In the genomic region with DNA sequence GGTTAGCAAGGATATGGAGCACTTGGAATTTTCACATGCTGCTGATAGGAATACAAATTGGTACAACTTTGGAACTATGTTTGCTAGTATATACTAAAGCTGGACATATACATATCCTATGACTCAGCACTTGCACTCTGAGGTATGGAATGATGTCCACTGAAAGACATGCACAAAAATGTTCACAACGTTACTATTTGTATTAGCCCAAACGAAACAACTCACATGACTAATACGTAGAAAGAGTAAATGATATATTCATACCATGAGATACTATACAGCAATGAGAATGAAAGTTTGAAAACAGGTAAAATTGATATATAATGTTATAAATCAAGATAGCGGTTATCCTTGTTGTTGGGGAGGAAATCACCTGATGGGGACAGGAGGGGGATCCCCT, we compare ENCODE assay signal across 17 cellular contexts. TPM values are rescaled to one million over a fixed set of nuclear protein-coding genes. Genes with fewer than 3 reads are reported as not detected.
DNase-seq lines count a peak whose midpoint lies in the region; ATAC-seq lines count a peak whose summit lies in the region.
"Had no signal": no experiment of that assay in that cellular context is flagged by ENCODE, and none has a peak within 500 bp of the region (broad histone marks: within the 10 kb centered on the region; RNA-seq: fewer than 3 reads in every experiment).

No MANE protein-coding gene starts in this region.

- no peak overlapping the region for H2AK5ac ChIP-seq in mesenchymal stem cell (ENCODE audit: low read length, severe bottlenecking)

- H3K14ac ChIP-seq in mesenchymal stem cell (ENCODE audit: low read length in 2 of 2): no peak overlapping the region

- DNase-seq in activated CD4-positive, CD25-positive, alpha-beta regulatory T cell (lab: John Stamatoyannopoulos, UW): no peak
- DNase-seq in HCEC 1CT: peak; percentile 66
- DNase-seq in mesenchymal stem cell: peak; percentile 58
- DNase-seq in DMS 273 (lab: John Stamatoyannopoulos, UW; ENCODE audit: unreplicated experiment): no peak
- no peak for DNase-seq in effector CD4-positive, alpha-beta T cell
- DNase-seq in NOMO-1 (lab: John Stamatoyannopoulos, UW; ENCODE audit: unreplicated experiment in 2 of 2): no peak
- DNase-seq: 8988T; activated CD4-positive, CD25-positive, alpha-beta regulatory T cell treated with anti-CD3 and anti-CD28 coated beads, Interleukin-2, amount 50 U/mL, for 72 hours; activated gamma-delta T cell treated with Interleukin-2 at 50 U/mL for 16 hours; caudate nucleus; immature natural killer cell; NCI-H1092 had no signal

- H3K18ac ChIP-seq in mesenchymal stem cell (ENCODE audit: low read depth in 1 of 2, low read length in 2 of 2): no peak overlapping the region

- 100% methylated on average over 1 of the region's 4 CpGs for WGBS in mesenchymal stem cell

- no peak overlapping the region for H3K4ac ChIP-seq in mesenchymal stem cell (ENCODE audit: low read depth in 1 of 2, low read length in 2 of 2)

- no peak overlapping the region for H3K4me3 ChIP-seq in mesenchymal stem cell (ENCODE audit: insufficient read depth in 1 of 2, low read depth in 1 of 2, low read length in 2 of 2)
- H3K4me3 ChIP-seq: thoracic aorta had no signal

- no peaks in the 10 kb centered on the region for H3K27me3 ChIP-seq in mesenchymal stem cell (ENCODE audit: control insufficient read depth in 1 of 2, insufficient read depth in 1 of 2, low read length in 2 of 2)

- no peak overlapping the region for H3K27ac ChIP-seq in mesenchymal stem cell (ENCODE audit: low read length, poor library complexity, severe bottlenecking)
- H3K27ac ChIP-seq: thoracic aorta had no signal

- no peak overlapping the region for H3K4me2 ChIP-seq in mesenchymal stem cell (ENCODE audit: low read length, poor library complexity, severe bottlenecking)

- no peak overlapping the region for H3K23ac ChIP-seq in mesenchymal stem cell (ENCODE audit: low read length in 2 of 2)

- no peak overlapping the region for H2BK120ac ChIP-seq in mesenchymal stem cell (ENCODE audit: low read depth, low read length)

- no peaks in the 10 kb centered on the region for H3K9me3 ChIP-seq in mesenchymal stem cell (ENCODE audit: control insufficient read depth, low read length)
- H3K9me3 ChIP-seq: thoracic aorta had no signal

- H2AFZ ChIP-seq in mesenchymal stem cell (ENCODE audit: low read depth, low read length): no peak overlapping the region

- H4K8ac ChIP-seq in mesenchymal stem cell (ENCODE audit: low read length): no peak overlapping the region

- H3K79me1 ChIP-seq in mesenchymal stem cell (replicated peaks; ENCODE audit: low read length, poor library complexity, severe bottlenecking): no peaks in the 10 kb centered on the region

- no peak overlapping the region for H2BK15ac ChIP-seq in mesenchymal stem cell (ENCODE audit: low read depth, poor library complexity, severe bottlenecking)

- H2BK12ac ChIP-seq in mesenchymal stem cell (ENCODE audit: low read length in 2 of 2): no peak overlapping the region

- H3K4me1 ChIP-seq in mesenchymal stem cell (ENCODE audit: control insufficient read depth, insufficient read depth, low read depth, low read length): peaks cover 2% of the 10 kb centered on the region

- no peaks in the 10 kb centered on the region for H3K36me3 ChIP-seq in mesenchymal stem cell (ENCODE audit: control insufficient read depth in 1 of 2, insufficient read depth in 2 of 2, low read depth in 1 of 2, low read length in 2 of 2)
- H3K36me3 ChIP-seq: thoracic aorta had no signal

- H2BK5ac ChIP-seq in mesenchymal stem cell (ENCODE audit: low read depth, low read length, poor library complexity, severe bottlenecking): no peak overlapping the region

- peak; percentile 66 to 68 for ATAC-seq in activated CD4-positive, CD25-positive, alpha-beta regulatory T cell treated with anti-CD3 and anti-CD28 coated beads, Interleukin-2, amount 50 U/mL, for 24 hours
- ATAC-seq in HG03565 (IDR thresholded peaks at IDR 0.05; ENCODE audit: unreplicated experiment): peak; percentile 67
- ATAC-seq: esophagus mucosa, HCT116 had no signal

- H4K91ac ChIP-seq in mesenchymal stem cell (ENCODE audit: low read length): no peak overlapping the region

- H3K9ac ChIP-seq in mesenchymal stem cell (ENCODE audit: low read length): no peak overlapping the region

RNA-seq across cellular contexts. Expression of a gene that starts 45.5 kb away (rescaled TPM):
- polyA plus RNA-seq in mesenchymal stem cell (2013, experiment 1 of 2): 15.7 TPM
- polyA plus RNA-seq in mesenchymal stem cell (2013, experiment 2 of 2): 16.0 TPM

RNA-seq across cellular contexts. Expression of a gene that starts 47.6 kb away (rescaled TPM):
- polyA plus RNA-seq in mesenchymal stem cell (2013, experiment 1 of 2): 4.4 TPM
- 4.3 TPM for polyA plus RNA-seq in mesenchymal stem cell (2013, experiment 2 of 2)

RNA-seq across cellular contexts. Expression of a gene that starts 53.3 kb away (rescaled TPM):
- polyA plus RNA-seq in mesenchymal stem cell (2013, experiment 1 of 2): 323 TPM
- polyA plus RNA-seq in mesenchymal stem cell (2013, experiment 2 of 2): 343 TPM

Comparison
In these comparisons a context has a peak if more than half of its experiments do, and no peak if none do; other contexts are left out.
1. DNase-seq: peak in HCEC 1CT (single experiment) and mesenchymal stem cell (single experiment); none in activated CD4-positive, CD25-positive, alpha-beta regulatory T cell (0 of 4), DMS 273 (single experiment), effector CD4-positive, alpha-beta T cell (single experiment) and NOMO-1 (0 of 2).